11 cellular contexts compared by ENCODE assay signal in the genomic region with DNA sequence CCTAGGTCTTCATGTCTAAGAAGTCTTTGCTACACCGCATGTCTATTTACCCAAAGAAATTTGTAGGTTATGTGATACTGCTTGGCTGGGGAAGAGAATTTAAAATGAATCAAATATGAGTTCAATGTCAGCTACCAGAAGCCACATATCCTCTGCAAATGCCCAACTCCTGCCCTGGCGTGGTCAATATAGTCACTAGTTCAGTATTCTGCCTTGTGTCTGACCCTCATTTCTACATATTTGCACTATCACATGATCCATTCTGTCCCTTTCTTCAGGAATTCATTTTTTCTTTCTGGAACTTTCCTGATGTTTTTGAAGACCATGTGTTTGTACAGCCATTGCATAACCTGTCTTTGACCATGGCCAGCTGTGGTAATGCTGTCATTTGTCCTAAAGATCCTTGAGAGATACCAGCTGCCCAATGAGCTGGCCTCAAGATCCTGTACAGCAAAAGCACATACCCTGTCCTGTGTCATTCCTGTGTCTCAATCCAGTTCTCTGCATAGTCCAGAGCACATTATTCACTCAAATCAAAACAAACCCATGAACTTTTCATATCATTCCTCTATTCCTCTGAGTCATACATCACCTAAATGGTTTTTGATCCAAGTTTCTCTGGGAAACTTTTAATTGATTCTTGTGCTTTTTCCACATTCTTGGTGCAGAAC.
DNase-seq lines count a peak whose midpoint lies in the region; ATAC-seq and TF ChIP-seq lines count a peak whose summit lies in the region.
"Had no signal": no experiment of that assay in that cellular context is flagged by ENCODE, and none has a peak within 500 bp of the region (broad histone marks: within the 10 kb centered on the region; RNA-seq: fewer than 3 reads in every experiment).

No MANE protein-coding gene starts in this region.

- in situ Hi-C loops in GM13976 (cut with MboI; ENCODE audit: low sequenced_read_pairs, unreplicated experiment), result no loop called here

- DNase-seq in AG09319 (ENCODE audit: extremely low read depth, low read depth), result peak; percentile 67
- peak; percentile 79 for DNase-seq in RPMI7951 (ENCODE audit: low read depth)
- DNase-seq in fibroblast of peridontal ligament (ENCODE audit: extremely low read depth), result peak; percentile 79
- no peak for DNase-seq in omental fat pad (ENCODE audit: low spot score)
- no peak for DNase-seq in GOT3 (lab: John Stamatoyannopoulos, UW)
- no peak for DNase-seq in hippocampal formation (lab: John Stamatoyannopoulos, UW)
- no peak for DNase-seq in GM13976 (ENCODE audit: low spot score)
- DNase-seq: CD4-positive, CD25-positive, alpha-beta regulatory T cell; SIG-M5 had no signal

- TF ChIP-seq CTCF in AG09319 (IDR thresholded peaks at IDR 0.05; ENCODE audit: low read depth, low read length), result no peak
- no peak for TF ChIP-seq CTCF in omental fat pad (IDR thresholded peaks at IDR 0.05)
- no peak for TF ChIP-seq CTCF in GM13976 (IDR thresholded peaks at IDR 0.05; ENCODE audit: borderline replicate concordance, control extremely low read depth, extremely low read depth, insufficient read depth, missing control alignments)

- ATAC-seq in omental fat pad (ENCODE audit: low FRiP score), result peak; percentile 85
- ATAC-seq in HG03039 (IDR thresholded peaks at IDR 0.05; ENCODE audit: unreplicated experiment), result no peak
- ATAC-seq: activated CD4-positive, CD25-positive, alpha-beta regulatory T cell treated with anti-CD3 and anti-CD28 coated beads, Interleukin-2, amount 50 U/mL, for 24 hours had no signal

Comparison
In these comparisons a context has a peak if more than half of its experiments do, and no peak if none do; other contexts are left out.
1. DNase-seq: peak in AG09319 (single experiment), RPMI7951 (single experiment) and fibroblast of peridontal ligament (single experiment); none in omental fat pad (single experiment), GOT3 (single experiment), hippocampal formation (0 of 2) and GM13976 (single experiment).